7 cellular contexts compared by ENCODE assay signal in the genomic region with DNA sequence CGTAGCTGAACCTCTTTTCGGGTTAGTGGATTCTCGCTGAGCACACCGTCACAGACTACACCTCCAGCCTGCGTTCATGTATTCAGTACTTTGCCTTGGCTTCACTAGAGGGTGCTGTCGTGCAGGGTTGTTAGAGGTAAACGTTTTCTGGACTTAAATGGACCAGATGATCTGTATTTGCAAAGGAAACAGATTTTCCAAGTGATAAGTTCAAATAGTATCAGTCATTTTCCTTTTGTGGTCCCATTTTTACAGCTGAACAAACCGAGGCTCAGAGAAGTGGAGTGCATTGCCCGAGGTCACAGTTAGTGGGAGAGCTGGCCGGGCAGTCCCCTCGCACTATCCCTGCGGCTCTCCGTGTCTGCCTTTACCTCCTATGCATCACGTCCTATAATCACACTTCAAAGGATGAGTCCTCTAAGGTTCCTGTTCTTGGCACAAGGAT.
DNase-seq lines count a peak whose midpoint lies in the region; ATAC-seq lines count a peak whose summit lies in the region.

No MANE protein-coding gene starts in this region.

- CTCF ChIA-PET in T-cell (lab: Charles Lee) = interaction anchor here (0.5 to 3.4 kb wide), 7 partner anchors 8 to 1272 kb away, joined by 3 to 11 read pairs (median 10); no protein-coding TSS in a partner anchor

- 50% methylated on average over 14 of the region's 14 CpGs for WGBS in right cardiac atrium

- H3K36me3 Mint-ChIP-seq in T-cell = peaks cover 14% of the 10 kb centered on the region

- DNase-seq in T-cell (peak; percentile 40 to 75 (median 66)), right cardiac atrium (peak in 2 of 3 donors; percentile 47 to 57), GM19238 (ENCODE audit: insufficient read length, low spot score) (no peak)
- DNase-seq in activated naive CD8-positive, alpha-beta T cell treated with anti-CD3 and anti-CD28 coated beads, Interleukin-2, amount 50 U/mL, for 16 hours (ENCODE audit: low read depth, low spot score) = peak; percentile 20
- DNase-seq in stimulated activated CD4-positive, alpha-beta T cell treated with anti-CD3 and anti-CD28 coated beads, Interleukin-12 subunit alpha, Interleukin-12 subunit beta, amount 100 ng/mL, for 48 hours (ENCODE audit: low read depth in 2 of 3, low spot score in 1 of 3) = peak; percentile 51 to 66 (median 51)

- H3K4me1 ChIP-seq in right cardiac atrium (ENCODE audit: control insufficient read depth, insufficient read depth, low read length) = peaks cover 9% of the 10 kb centered on the region

- H3K9me3 ChIP-seq in right cardiac atrium (ENCODE audit: control insufficient read depth, low read length) = no peaks in the 10 kb centered on the region

- H3K4me1 Mint-ChIP-seq in T-cell = peaks cover 77 to 80% (median 77%) of the 10 kb centered on the region in 3 donors

- H3K4me3 ChIP-seq in right cardiac atrium (ENCODE audit: low read length) = no peak overlapping the region

- H3K9me3 Mint-ChIP-seq in T-cell = no peaks in the 10 kb centered on the region

- peak overlapping the region; percentile 88 to 89 for H3K27ac Mint-ChIP-seq in T-cell

- intact Hi-C loops in right cardiac atrium (cut with DNase I) = loop anchor here in 3 of 4 donors (10.0 kb wide), 3 partner anchors 59 to 129 kb away; partner anchors contain the start of gene MAP4K4 (in 1 of the 3)

- peak overlapping the region; percentile 19 to 52 (median 47) for H3K4me3 Mint-ChIP-seq in T-cell

- POLR2A ChIA-PET in T-cell (lab: Charles Lee) = no interaction called here

- no peak overlapping the region for H3K27ac ChIP-seq in right cardiac atrium (ENCODE audit: low read length)

- H3K27me3 ChIP-seq in right cardiac atrium (ENCODE audit: control insufficient read depth, insufficient read depth) = no peaks in the 10 kb centered on the region

- H3K27me3 Mint-ChIP-seq in T-cell = no peaks in the 10 kb centered on the region

- ATAC-seq in GM18873 (IDR thresholded peaks at IDR 0.05; ENCODE audit: low FRiP score, unreplicated experiment) = peak; percentile 50
- ATAC-seq in HG03521 (IDR thresholded peaks at IDR 0.05; ENCODE audit: unreplicated experiment) = peak; percentile 50
- ATAC-seq in T-cell (replicated peaks in 1 of 4) = peak; percentile 80 to 90 (median 86)
- peak; percentile 65 to 70 for ATAC-seq in right cardiac atrium
